8 cellular contexts compared by ENCODE assay signal in the genomic region with DNA sequence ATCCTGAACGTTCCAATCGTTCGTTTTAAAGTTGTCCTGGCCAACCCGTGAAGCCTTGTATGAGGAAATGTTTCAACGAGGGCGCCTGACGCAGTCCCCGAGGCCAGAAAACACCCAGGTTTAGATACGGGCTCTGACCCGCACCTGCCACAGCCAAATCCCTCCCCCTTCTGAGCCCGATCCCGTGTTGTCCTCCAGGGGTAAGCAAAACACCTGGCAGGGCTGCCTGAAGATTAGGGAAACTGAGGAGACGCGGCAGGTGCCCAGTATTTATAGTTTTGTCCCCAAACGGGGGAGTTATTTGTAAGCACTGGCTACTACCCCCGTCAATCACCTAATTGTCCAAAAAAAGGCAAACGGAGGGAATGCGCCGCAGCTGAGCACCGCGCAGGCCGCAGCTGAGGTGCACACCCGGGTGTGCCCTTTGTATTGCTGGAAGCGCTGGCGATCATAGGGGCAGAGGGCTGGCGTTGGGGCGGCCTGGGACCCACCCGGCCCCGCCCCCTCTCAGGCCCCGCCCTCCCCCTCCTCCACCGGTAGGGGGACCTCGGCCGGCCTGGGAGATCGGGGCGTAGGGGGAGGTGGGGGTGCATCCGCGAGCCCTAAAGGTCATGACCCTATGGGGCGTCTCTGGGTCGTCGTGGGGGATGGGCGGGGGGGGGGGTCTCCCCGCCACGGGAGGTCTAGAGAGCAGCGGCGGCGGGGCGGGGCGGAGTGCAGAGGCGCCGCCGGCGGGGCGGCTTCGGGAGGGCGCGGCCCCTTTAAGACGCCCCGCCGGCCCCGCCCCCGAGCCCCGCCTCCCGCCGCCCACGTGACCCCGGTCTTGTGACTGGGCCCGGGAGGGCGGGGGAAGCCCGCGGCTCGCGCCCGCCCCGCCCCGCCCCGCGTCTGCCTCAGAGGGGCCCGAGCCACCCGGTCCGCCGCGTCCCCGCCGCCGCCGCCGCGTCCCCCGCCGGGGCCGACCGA. TPM values are rescaled to one million over a fixed set of nuclear protein-coding genes. Genes with fewer than 3 reads are reported as not detected.
A peak's percentile ranks its signal among the peaks of the same experiment; 100 is the strongest.
DNase-seq lines count a peak whose midpoint lies in the region; ATAC-seq and TF ChIP-seq lines count a peak whose summit lies in the region.

A gene with protein sequence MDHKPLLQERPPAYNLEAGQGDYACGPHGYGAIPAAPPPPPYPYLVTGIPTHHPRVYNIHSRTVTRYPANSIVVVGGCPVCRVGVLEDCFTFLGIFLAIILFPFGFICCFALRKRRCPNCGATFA (plus strand): TSS at position 896 of the 966 bp plus-strand sequence. CDS start 110 bp downstream, outside the sequence.

- DNase-seq in Caki2 (ENCODE audit: low read depth) (peak; percentile 47), OCI-LY7 (ENCODE audit: low spot score) (peak; percentile 93), activated T-cell treated with anti-CD3 and anti-CD28 coated beads for 48 hours (ENCODE audit: low read depth) (peak; percentile 86), erythroblast (lab: John Stamatoyannopoulos, UW) (peak; percentile 94 to 96)
- peak; percentile 85 to 87 for DNase-seq in stimulated activated CD8-positive, alpha-beta memory T cell treated with anti-CD3 and anti-CD28 coated beads, Interleukin-7, amount 100 ng/mL, for 1 hour (ENCODE audit: low read depth in 2 of 2)

- H3K36me3 ChIP-seq in HUES64 (ENCODE audit: insufficient read depth, low read length) = 0 out of 2 replicates have a peak, but pooled peaks cover 4% of the 10 kb centered on the region
- H3K36me3 ChIP-seq in OCI-LY7 (ENCODE audit: insufficient read depth, low read length) = no peaks in the 10 kb centered on the region
- H3K36me3 ChIP-seq in mucosa of stomach (ENCODE audit: control insufficient read depth, insufficient read depth, low read length) = peaks cover 7% of the 10 kb centered on the region

- H2AFZ ChIP-seq in OCI-LY7 (ENCODE audit: low read length) = peak within 1 kb of the TSS; percentile 98

- H4K20me1 ChIP-seq in OCI-LY7 (ENCODE audit: insufficient read depth, low read length) = no peaks in the 10 kb centered on the region; the same call in 1 of the 2 replicates

- no peak for TF ChIP-seq CTCF in OCI-LY7 (conservative IDR thresholded peaks at IDR 0.05; ENCODE audit: low read length)

- CTCF ChIA-PET in OCI-LY7 (lab: Charles Lee; ENCODE audit: unreplicated experiment) = no interaction called here

- no peaks in the 10 kb centered on the region for H3K27me3 ChIP-seq in HUES64 (ENCODE audit: insufficient read depth, low read length)
- H3K27me3 ChIP-seq in mucosa of stomach (ENCODE audit: control insufficient read depth, insufficient read depth, low read length) = no peaks in the 10 kb centered on the region

- H3K4me2 ChIP-seq in OCI-LY7 (ENCODE audit: low read length) = peak within 1 kb of the TSS; percentile 100

- no peaks in the 10 kb centered on the region for H3K79me2 ChIP-seq in OCI-LY7 (ENCODE audit: insufficient read depth, low read depth, low read length)

- ATAC-seq in GM21381 (IDR thresholded peaks at IDR 0.05; ENCODE audit: unreplicated experiment) = peak; percentile 71

- peak within 1 kb of the TSS; percentile 33; the same call in 1 of the 2 replicates for H3K27ac ChIP-seq in HUES64 (ENCODE audit: low read depth, low read length)
- H3K27ac ChIP-seq in OCI-LY7 (ENCODE audit: low read depth, low read length, poor library complexity, severe bottlenecking) = peak within 1 kb of the TSS; percentile 57

- H3K4me1 ChIP-seq in HUES64 (ENCODE audit: insufficient read depth, low read length) (peaks cover 18% of the 10 kb centered on the region; the same call in 1 of the 2 replicates), OCI-LY7 (ENCODE audit: insufficient read depth, low read length, poor library complexity, severe bottlenecking) (peaks cover 21% of the 10 kb centered on the region), mucosa of stomach (ENCODE audit: control insufficient read depth, insufficient read depth, low read length) (peaks cover 67% of the 10 kb centered on the region)

- H3K9ac ChIP-seq in HUES64 (ENCODE audit: low read depth, low read length) (peak within 1 kb of the TSS; percentile 81), mucosa of stomach (ENCODE audit: low read length) (peak within 1 kb of the TSS; percentile 97)

- POLR2A ChIA-PET in OCI-LY7 (lab: Charles Lee) = interaction anchor here (0.6 to 1.0 kb wide), 6 partner anchors 13 to 1675 kb away, joined by 3 to 5 read pairs (median 3); no protein-coding TSS in a partner anchor

- BruUV-seq in OCI-LY7 (replicated peaks; lab: Mats Ljungman, UMichigan) = no TSS peak

- no peaks in the 10 kb centered on the region for H3K9me2 ChIP-seq in OCI-LY7 (ENCODE audit: insufficient read depth, low read length)

- WGBS in HUES64 = under 1% methylated on average over 78 of the region's 92 CpGs

- intact Hi-C loops in OCI-LY7 (cut with micrococcal nuclease; ENCODE audit: unreplicated experiment) = loop anchor here (1.0 to 5.0 kb wide), 2 partner anchors 30 to 174 kb away; a partner anchor contains a TSS

- TF ChIP-seq POLR2A in erythroblast (IDR thresholded peaks at IDR 0.05; ENCODE audit: low read length) = peak; percentile 83

- in situ Hi-C loops in Caki2 (cut with HindIII; ENCODE audit: low pct_unique_long_range_greater_than_20kb, low sequenced_read_pairs) = no loop called here

- H3K9me3 ChIP-seq in HUES64 (ENCODE audit: insufficient read depth, low read depth, low read length) (no peaks in the 10 kb centered on the region), OCI-LY7 (ENCODE audit: low read length) (no peaks in the 10 kb centered on the region), mucosa of stomach (ENCODE audit: control insufficient read depth, low read length) (no peaks in the 10 kb centered on the region)

- H3K4me3 ChIP-seq in HUES64 (ENCODE audit: low read length) (peak within 1 kb of the TSS; percentile 79), OCI-LY7 (ENCODE audit: low read depth, low read length, poor library complexity, severe bottlenecking) (peak within 1 kb of the TSS; percentile 77), mucosa of stomach (ENCODE audit: low read length) (peak within 1 kb of the TSS; percentile 96)

RNA-seq across cellular contexts. Expression of the gene that starts here (rescaled TPM):
- total RNA-seq in Caki2 (2014; rRNA removed; shearing (Covaris generic); ENCODE audit: low replicate concordance) = 84.4 and 112 TPM in 2 replicates
- 81.7 TPM for polyA plus RNA-seq in HUES64 (2013, experiment 1 of 2)
- polyA plus RNA-seq in HUES64 (2013, experiment 2 of 2) = 99.2 TPM
- 18.0 and 18.4 TPM in 2 replicates for total RNA-seq in OCI-LY7 (2014; rRNA removed; shearing (Covaris generic))
- total RNA-seq in OCI-LY7 (2022) = 49.8 and 52.1 TPM in 2 replicates

Comparison
In these comparisons a context has a peak if more than half of its experiments do, and no peak if none do; other contexts are left out.
1. Peak in every context shown above with its lines: DNase-seq, ATAC-seq, H3K4me3 ChIP-seq and H3K27ac ChIP-seq.